ENCODE assay signal across 8 cellular contexts in genomic region chr16:324451-325334, GRCh38. TPM values are rescaled to one million over a fixed set of nuclear protein-coding genes. Genes with fewer than 3 reads are reported as not detected.
DNase-seq lines count a peak whose midpoint lies in the region; ATAC-seq and TF ChIP-seq lines count a peak whose summit lies in the region.

No MANE protein-coding gene starts in this region.

- H3K27ac ChIP-seq in trophoblast cell (ENCODE audit: low read depth, low read length) (no peak overlapping the region), PC-3 (ENCODE audit: low read length) (no peak overlapping the region)

- H3K14ac ChIP-seq in trophoblast cell (ENCODE audit: low read length), result no peak overlapping the region

- ATAC-seq in PC-3, result no peak

- H3K18ac ChIP-seq in trophoblast cell (ENCODE audit: low read length), result peak overlapping the region; percentile 30

- BruUV-seq in PC-3 (replicated peaks; lab: Mats Ljungman, UMichigan), result no TSS peak

- DNase-seq in GM10248 (ENCODE audit: extremely low spot score) (peak; percentile 69), OCI-M1 (lab: John Stamatoyannopoulos, UW) (peak; percentile 3), trophoblast cell (peak; percentile 97), PC-3 (no peak), ureter (ENCODE audit: low spot score) (no peak), nephron progenitor cell (no peak), hippocampal formation (lab: John Stamatoyannopoulos, UW) (no peak)
- peak; percentile 83 for DNase-seq in activated naive CD4-positive, alpha-beta T cell treated with anti-CD3 and anti-CD28 coated beads for 36 hours

- CTCF ChIA-PET in GM10248 (lab: Yijun Ruan, JAX) (no interaction called here), PC-3 (lab: Charles Lee) (no interaction called here)
- CTCF ChIA-PET in activated naive CD4-positive, alpha-beta T cell treated with anti-CD3 and anti-CD28 coated beads for 36 hours (lab: Charles Lee), result interaction anchor here (0.6 to 0.7 kb wide), 2 partner anchors 82 to 89 kb away, joined by 3 read pairs; no protein-coding TSS in a partner anchor

- peak overlapping the region; percentile 71 for H3K4me3 Mint-ChIP-seq in activated naive CD4-positive, alpha-beta T cell treated with anti-CD3 and anti-CD28 coated beads for 36 hours
- no peak overlapping the region for H3K4me3 Mint-ChIP-seq in nephron progenitor cell

- H3K4me3 ChIP-seq in trophoblast cell (ENCODE audit: low read depth, low read length) (no peak overlapping the region), PC-3 (ENCODE audit: low read length) (no peak overlapping the region)

- no peaks in the 10 kb centered on the region for H3K9me2 ChIP-seq in PC-3 (replicated peaks; ENCODE audit: low read length)

- H3K9ac ChIP-seq in trophoblast cell (ENCODE audit: low read length) (no peak overlapping the region), PC-3 (ENCODE audit: low read length) (no peak overlapping the region)

- no peak overlapping the region for H4K91ac ChIP-seq in trophoblast cell (ENCODE audit: low read depth, low read length)

- no peaks in the 10 kb centered on the region for H3K9me3 Mint-ChIP-seq in activated naive CD4-positive, alpha-beta T cell treated with anti-CD3 and anti-CD28 coated beads for 36 hours
- H3K9me3 Mint-ChIP-seq in nephron progenitor cell, result no peaks in the 10 kb centered on the region

- no peaks in the 10 kb centered on the region for H3K79me1 ChIP-seq in trophoblast cell (ENCODE audit: low read length)

- no peak overlapping the region for H4K8ac ChIP-seq in trophoblast cell (ENCODE audit: low read depth, low read length)

- H3K4me1 ChIP-seq in trophoblast cell (ENCODE audit: control insufficient read depth in 1 of 2, insufficient read depth in 2 of 2, low read length in 2 of 2) (no peaks in the 10 kb centered on the region), PC-3 (ENCODE audit: insufficient read depth, low read length) (peaks cover 18% of the 10 kb centered on the region)

- H2AFZ ChIP-seq in trophoblast cell (ENCODE audit: insufficient read depth, low read length, poor library complexity) (no peak overlapping the region), PC-3 (ENCODE audit: low read length) (no peak overlapping the region)

- H3K23ac ChIP-seq in trophoblast cell (ENCODE audit: low read length), result no peak overlapping the region

- peak overlapping the region; percentile 55 for H3K27ac Mint-ChIP-seq in activated naive CD4-positive, alpha-beta T cell treated with anti-CD3 and anti-CD28 coated beads for 36 hours
- no peak overlapping the region for H3K27ac Mint-ChIP-seq in nephron progenitor cell

- H3K9me3 ChIP-seq in trophoblast cell (ENCODE audit: insufficient read depth, low read depth, low read length) (peaks cover 2% of the 10 kb centered on the region), PC-3 (ENCODE audit: low read length) (no peaks in the 10 kb centered on the region)

- no peak overlapping the region for H2AK5ac ChIP-seq in trophoblast cell (ENCODE audit: low read length)

- peaks cover 64% of the 10 kb centered on the region for H3K4me1 Mint-ChIP-seq in activated naive CD4-positive, alpha-beta T cell treated with anti-CD3 and anti-CD28 coated beads for 36 hours (ENCODE audit: low read depth)
- peaks cover 21% of the 10 kb centered on the region for H3K4me1 Mint-ChIP-seq in nephron progenitor cell

- TF ChIP-seq CTCF in GM10248 (IDR thresholded peaks at IDR 0.05; ENCODE audit: control extremely low read depth, extremely low read depth, low read depth, missing control alignments) (no peak), PC-3 (conservative IDR thresholded peaks at IDR 0.05; ENCODE audit: low read depth, low read length) (no peak), nephron progenitor cell (IDR thresholded peaks at IDR 0.05) (no peak)

- no peak overlapping the region for H2BK120ac ChIP-seq in trophoblast cell (ENCODE audit: insufficient read depth, low read length, poor library complexity)

- peak overlapping the region; percentile 9 for H3K4ac ChIP-seq in trophoblast cell (ENCODE audit: low read depth, low read length)

- POLR2A ChIA-PET in GM10248 (lab: Yijun Ruan, JAX) (no interaction called here), PC-3 (lab: Charles Lee; ENCODE audit: unreplicated experiment) (no interaction called here)

- H4K20me1 ChIP-seq in PC-3 (ENCODE audit: low read length), result no peaks in the 10 kb centered on the region; the same call in 1 of the 2 replicates

- no peak overlapping the region for H4K12ac ChIP-seq in trophoblast cell (ENCODE audit: low read depth, low read length)

- no peaks in the 10 kb centered on the region for H3K36me3 Mint-ChIP-seq in activated naive CD4-positive, alpha-beta T cell treated with anti-CD3 and anti-CD28 coated beads for 36 hours (ENCODE audit: low read depth)
- peaks cover 6% of the 10 kb centered on the region for H3K36me3 Mint-ChIP-seq in nephron progenitor cell (ENCODE audit: low read depth)

- no CpG with 5 or more reads among the region's 55 CpGs for WGBS in trophoblast cell (ENCODE audit: extremely low coverage, insufficient coverage, insufficient read length)

- H3K27me3 Mint-ChIP-seq in activated naive CD4-positive, alpha-beta T cell treated with anti-CD3 and anti-CD28 coated beads for 36 hours (ENCODE audit: low read depth), result no peaks in the 10 kb centered on the region
- peaks cover 4% of the 10 kb centered on the region for H3K27me3 Mint-ChIP-seq in nephron progenitor cell (ENCODE audit: low read depth, poor library complexity)

- no peaks in the 10 kb centered on the region for H3K79me2 ChIP-seq in trophoblast cell (ENCODE audit: control insufficient read depth, insufficient read depth, low read length, poor library complexity)
- peaks cover 38% of the 10 kb centered on the region for H3K79me2 ChIP-seq in PC-3 (ENCODE audit: low read length)

- intact Hi-C loops in activated naive CD4-positive, alpha-beta T cell treated with anti-CD3 and anti-CD28 coated beads for 36 hours (cut with micrococcal nuclease), result loop anchor here (1.0 to 2.0 kb wide), 2 partner anchors 28 to 90 kb away; partner anchors contain the start of genes AXIN1 and FAM234A
- intact Hi-C loops in PC-3 (cut with micrococcal nuclease), result no loop called here

- H3K36me3 ChIP-seq in trophoblast cell (ENCODE audit: control insufficient read depth in 1 of 2, insufficient read depth in 2 of 2, low read length in 2 of 2), result peaks cover 7 to 8% of the 10 kb centered on the region in 2 experiments
- H3K36me3 ChIP-seq in PC-3 (ENCODE audit: low read depth, low read length), result no peaks in the 10 kb centered on the region

- no peak overlapping the region for H2BK5ac ChIP-seq in trophoblast cell (ENCODE audit: low read depth, low read length, poor library complexity)

- H3K27me3 ChIP-seq in trophoblast cell (ENCODE audit: insufficient read depth, low read length) (no peaks in the 10 kb centered on the region), PC-3 (ENCODE audit: low read length) (no peaks in the 10 kb centered on the region)

- H2BK12ac ChIP-seq in trophoblast cell (ENCODE audit: low read length), result no peak overlapping the region

- H3K4me2 ChIP-seq in trophoblast cell (ENCODE audit: low read length) (no peak overlapping the region), PC-3 (ENCODE audit: low read length) (no peak overlapping the region)

- H3F3A ChIP-seq in PC-3 (ENCODE audit: low read length, unreplicated experiment), result no peaks in the 10 kb centered on the region

RNA-seq across cellular contexts. Expression of gene AXIN1, which starts 27.8 kb away (rescaled TPM):
- 10 to 100 TPM; 17.5 to 17.9 TPM for total RNA-seq in activated naive CD4-positive, alpha-beta T cell treated with anti-CD3 and anti-CD28 coated beads for 36 hours
- polyA plus RNA-seq in trophoblast cell (2013), result 11.9 and 12.9 TPM in 2 replicates
- total RNA-seq in PC-3 (2014; rRNA removed) (26.9 and 50.8 TPM in 2 replicates), ureter (20.1 TPM)

RNA-seq across cellular contexts. Expression of gene PDIA2, which starts 41.7 kb away (rescaled TPM):
- total RNA-seq in activated naive CD4-positive, alpha-beta T cell treated with anti-CD3 and anti-CD28 coated beads for 36 hours, result not detected
- 0.15 and 0.27 TPM in 2 replicates for polyA plus RNA-seq in trophoblast cell (2013)
- total RNA-seq in PC-3 (2014; rRNA removed) (not detected in 2 replicates), ureter (not detected)

RNA-seq across cellular contexts. Expression of gene ARHGDIG, which starts 44.3 kb away (rescaled TPM):
- not detected for total RNA-seq in activated naive CD4-positive, alpha-beta T cell treated with anti-CD3 and anti-CD28 coated beads for 36 hours
- polyA plus RNA-seq in trophoblast cell (2013), result 0.22 and 0.24 TPM in 2 replicates
- total RNA-seq in PC-3 (2014; rRNA removed) (0.35 TPM in 1 of 2 replicates, not detected in the other), ureter (not detected)

RNA-seq across cellular contexts. Expression of gene MRPL28, which starts 45.6 kb away (rescaled TPM):
- total RNA-seq in activated naive CD4-positive, alpha-beta T cell treated with anti-CD3 and anti-CD28 coated beads for 36 hours, result 10 to 100 TPM; 68.3 to 74.0 TPM
- 61.1 and 61.4 TPM in 2 replicates for polyA plus RNA-seq in trophoblast cell (2013)
- 154 and 206 TPM in 2 replicates for total RNA-seq in PC-3 (2014; rRNA removed)
- 56.6 TPM for total RNA-seq in ureter

RNA-seq across cellular contexts. Expression of gene RGS11, which starts 48.9 kb away (rescaled TPM):
- under 1 TPM in 1 of 2 experiments, not detected in 1; 0.10 TPM for total RNA-seq in activated naive CD4-positive, alpha-beta T cell treated with anti-CD3 and anti-CD28 coated beads for 36 hours
- 0.01 and 0.10 TPM in 2 replicates for polyA plus RNA-seq in trophoblast cell (2013)
- 1.2 and 1.5 TPM in 2 replicates for total RNA-seq in PC-3 (2014; rRNA removed)
- total RNA-seq in ureter, result 4.5 TPM

Comparison
In these comparisons a context has a peak if more than half of its experiments do, and no peak if none do; other contexts are left out.
1. DNase-seq: peak in GM10248 (single experiment), OCI-M1 (single experiment), activated naive CD4-positive, alpha-beta T cell treated with anti-CD3 and anti-CD28 coated beads for 36 hours (single experiment) and trophoblast cell (2 of 2); none in PC-3 (single experiment), ureter (single experiment), nephron progenitor cell (single experiment) and hippocampal formation (0 of 2).